8 cellular contexts compared by ENCODE assay signal in genomic region chr21:23853796-23854379, GRCh38.
DNase-seq lines count a peak whose midpoint lies in the region; ATAC-seq and TF ChIP-seq lines count a peak whose summit lies in the region.

No MANE protein-coding gene starts in this region.

- ATAC-seq in HG02870 (IDR thresholded peaks at IDR 0.05; ENCODE audit: unreplicated experiment) (peak; percentile 87), GM21423 (IDR thresholded peaks at IDR 0.05; ENCODE audit: unreplicated experiment) (no peak)

- H3K27ac Mint-ChIP-seq in progenitor cell of endocrine pancreas, result no peak overlapping the region

- no peak overlapping the region for H3K27ac ChIP-seq in dorsolateral prefrontal cortex

- intact Hi-C loops in dorsolateral prefrontal cortex (cut with DNase I), result loop anchor here (5.0 to 10.0 kb wide), 3 partner anchors 191 to 663 kb away; no protein-coding TSS in a partner anchor

- no peaks in the 10 kb centered on the region for H3K36me3 Mint-ChIP-seq in progenitor cell of endocrine pancreas (ENCODE audit: insufficient read depth)

- H3K27me3 ChIP-seq in dorsolateral prefrontal cortex, result peaks cover 0 to 6% (median 0%) of the 10 kb centered on the region in 45 donors

- TF ChIP-seq CTCF in dorsolateral prefrontal cortex (IDR thresholded peaks at IDR 0.05 in 54 of 56, conservative IDR thresholded peaks at IDR 0.05 in 2 of 56; ENCODE audit: low read depth in 1 of 56, partially characterized antibody in 56 of 56), result peak; percentile 25 to 82 (median 66)
- TF ChIP-seq CTCF in progenitor cell of endocrine pancreas (IDR thresholded peaks at IDR 0.05; ENCODE audit: unreplicated experiment), result peak; percentile 47

- H3K27me3 Mint-ChIP-seq in progenitor cell of endocrine pancreas, result peaks cover 3% of the 10 kb centered on the region

- DNase-seq in activated CD8-positive, alpha-beta memory T cell treated with anti-CD3 and anti-CD28 coated beads, Interleukin-2, amount 50 U/mL, for 1 hour (ENCODE audit: extremely low read depth), result peak; percentile 4
- no peak for DNase-seq in activated CD8-positive, alpha-beta memory T cell treated with anti-CD3 and anti-CD28 coated beads for 24 hours
- DNase-seq in NOMO-1 treated with dmso at 0.1 percent for 144 hours (lab: John Stamatoyannopoulos, UW; ENCODE audit: unreplicated experiment) (peak; percentile 12), dorsolateral prefrontal cortex (no peak), progenitor cell of endocrine pancreas (ENCODE audit: low spot score, unreplicated experiment) (no peak), epidermal melanocyte (ENCODE audit: insufficient read length, low spot score) (no peak)

- H3K4me3 ChIP-seq in dorsolateral prefrontal cortex, result no peak overlapping the region

- H3K4me3 Mint-ChIP-seq in progenitor cell of endocrine pancreas (ENCODE audit: low read depth), result no peak overlapping the region

- H3K4me1 Mint-ChIP-seq in progenitor cell of endocrine pancreas (ENCODE audit: low read depth), result no peaks in the 10 kb centered on the region

- H3K9me3 Mint-ChIP-seq in progenitor cell of endocrine pancreas (ENCODE audit: low read depth), result peaks cover 13% of the 10 kb centered on the region

Comparison
In these comparisons a context has a peak if more than half of its experiments do, and no peak if none do; other contexts are left out.
1. DNase-seq: peak in activated CD8-positive, alpha-beta memory T cell treated with anti-CD3 and anti-CD28 coated beads, Interleukin-2, amount 50 U/mL, for 1 hour (single experiment) and NOMO-1 treated with dmso at 0.1 percent for 144 hours (single experiment); none in activated CD8-positive, alpha-beta memory T cell treated with anti-CD3 and anti-CD28 coated beads for 24 hours (single experiment), dorsolateral prefrontal cortex (0 of 10), progenitor cell of endocrine pancreas (single experiment) and epidermal melanocyte (single experiment).